ENCODE assay signal across 1 cellular context in genomic region chr3:119582178-119582577, GRCh38.
TF ChIP-seq lines count a peak whose summit lies in the region.

No MANE protein-coding gene starts in this region.

TF ChIP-seq in GM12878, 131 proteins besides CTCF, POLR2A, EP300 and RAD21 (continued from another document):
- TF ChIP-seq CEBPZ (IDR thresholded peaks at IDR 0.05; ENCODE audit: low read depth, low read length) (no peak), MTA2 (IDR thresholded peaks at IDR 0.05; ENCODE audit: low read depth) (peak; percentile 53; the same call in 1 of the 2 replicates), SRF (IDR thresholded peaks at IDR 0.05; ENCODE audit: low read depth in 2 of 2, low read length in 2 of 2) (no peak), ZNF384 (IDR thresholded peaks at IDR 0.05; ENCODE audit: borderline replicate concordance, low read depth, low read length) (no peak), NFYA (IDR thresholded peaks at IDR 0.05; ENCODE audit: borderline replicate concordance, low read depth, low read length) (no peak), PKNOX1 (IDR thresholded peaks at IDR 0.05) (no peak), SREBF2 (IDR thresholded peaks at IDR 0.05; ENCODE audit: low read length) (no peak), CEBPB (IDR thresholded peaks at IDR 0.05; ENCODE audit: borderline replicate concordance in 1 of 2, low read depth in 2 of 2, low read length in 2 of 2) (no peak), SIN3A (IDR thresholded peaks at IDR 0.05; ENCODE audit: low read depth, low read length) (no peak)
